In the genomic region with DNA sequence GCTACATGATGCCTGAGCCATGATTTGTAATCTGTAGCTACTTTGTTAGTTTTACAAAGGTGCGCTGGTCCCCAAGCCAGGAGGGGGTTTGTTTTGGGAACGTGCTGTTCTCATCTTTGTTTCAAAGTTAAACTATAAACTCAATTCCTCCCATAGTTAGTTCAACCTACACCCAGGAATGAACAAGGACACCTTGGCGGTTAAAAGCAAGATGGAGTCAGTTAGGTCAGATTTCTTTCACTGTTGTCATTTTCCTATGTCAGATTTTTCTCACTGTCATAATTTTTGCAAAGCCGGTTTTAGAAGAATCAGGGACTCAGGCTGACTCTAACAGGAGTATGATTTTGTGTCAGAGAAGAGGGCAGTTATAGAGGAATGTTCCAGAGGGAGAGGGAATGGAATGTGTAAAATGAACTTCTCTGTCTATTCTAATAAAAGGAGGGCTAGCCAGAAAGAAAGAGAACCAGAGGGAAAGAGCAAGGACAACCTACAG, we compare ENCODE assay signal across 1 cellular context.
TF ChIP-seq lines count a peak whose summit lies in the region.

No MANE protein-coding gene starts in this region.

TF ChIP-seq in K562, 482 proteins besides CTCF, POLR2A, EP300 and RAD21 (continued from another document and continues in another):
- TF ChIP-seq ZSCAN32 (CRISPR knock-in tag; IDR thresholded peaks at IDR 0.05) (peak; percentile 50; the same call in 1 of the 2 replicates), NR2F6 (CRISPR knock-in tag; IDR thresholded peaks at IDR 0.05) (0 out of 2 replicates have a peak, but pooled peaks have one; percentile 74), MXD1 (CRISPR knock-in tag; IDR thresholded peaks at IDR 0.05; ENCODE audit: borderline replicate concordance, poor library complexity, severe bottlenecking) (no peak), AFF1 (IDR thresholded peaks at IDR 0.05; ENCODE audit: low read depth in 1 of 2, partially characterized antibody in 2 of 2) (no peak), ZNF354B (CRISPR knock-in tag; IDR thresholded peaks at IDR 0.05) (peak; percentile 64; the same call in 1 of the 2 replicates), SIN3B (IDR thresholded peaks at IDR 0.05; ENCODE audit: low read depth) (no peak), TEAD2 (tag; IDR thresholded peaks at IDR 0.05) (peak; percentile 87), ZNF444 (CRISPR knock-in tag; IDR thresholded peaks at IDR 0.05) (peak; percentile 79; the same call in 1 of the 2 replicates), DPF2 (IDR thresholded peaks at IDR 0.05) (no peak), ELF2 (CRISPR knock-in tag; IDR thresholded peaks at IDR 0.05) (peak; percentile 76), HDAC6 (IDR thresholded peaks at IDR 0.05; ENCODE audit: low read depth, low read length) (no peak), NR4A1 (CRISPR knock-in tag; IDR thresholded peaks at IDR 0.05) (no peak), NR4A1 (tag; IDR thresholded peaks at IDR 0.05) (peak; percentile 98), SETDB1 (IDR thresholded peaks at IDR 0.05; ENCODE audit: low read length) (no peak), ZNF398 (CRISPR knock-in tag; IDR thresholded peaks at IDR 0.05) (peak; percentile 72; the same call in 1 of the 2 replicates), SMARCA4 (IDR thresholded peaks at IDR 0.05) (no peak), ZBED1 (IDR thresholded peaks at IDR 0.05) (no peak), ZKSCAN8 (CRISPR knock-in tag; IDR thresholded peaks at IDR 0.05) (peak; percentile 77), HMGXB4 (CRISPR knock-in tag; IDR thresholded peaks at IDR 0.05) (no peak), ZNF511 (CRISPR knock-in tag; IDR thresholded peaks at IDR 0.05) (no peak), ZNF668 (CRISPR knock-in tag; IDR thresholded peaks at IDR 0.05) (peak; percentile 90), E4F1 (CRISPR knock-in tag; IDR thresholded peaks at IDR 0.05; ENCODE audit: borderline replicate concordance) (peak; percentile 69; the same call in 1 of the 2 replicates), FOXJ3 (CRISPR knock-in tag; IDR thresholded peaks at IDR 0.05) (no peak), ZNF583 (CRISPR knock-in tag; IDR thresholded peaks at IDR 0.05) (peak; percentile 97), NFE2L1 (tag; IDR thresholded peaks at IDR 0.05; ENCODE audit: borderline replicate concordance, low read depth) (peak; percentile 59; the same call in 1 of the 2 replicates), RAD51 (IDR thresholded peaks at IDR 0.05; ENCODE audit: borderline replicate concordance, low read depth) (no peak), SMARCE1 (IDR thresholded peaks at IDR 0.05) (no peak), ERF (CRISPR knock-in tag; IDR thresholded peaks at IDR 0.05) (peak; percentile 42; the same call in 1 of the 2 replicates), JUNB (CRISPR knock-in tag; conservative IDR thresholded peaks at IDR 0.05) (no peak), XRCC3 (IDR thresholded peaks at IDR 0.05) (no peak), JUND (IDR thresholded peaks at IDR 0.05; ENCODE audit: borderline replicate concordance, low read depth, low read length) (no peak), JUND (tag; IDR thresholded peaks at IDR 0.05; ENCODE audit: borderline replicate concordance, low read depth, low read length) (peak; percentile 51; the same call in 1 of the 3 replicates), CAMTA2 (CRISPR knock-in tag; conservative IDR thresholded peaks at IDR 0.05) (no peak), FOXP1 (CRISPR knock-in tag; IDR thresholded peaks at IDR 0.05) (no peak; the same call in 1 of the 2 replicates), DMBX1 (CRISPR knock-in tag; IDR thresholded peaks at IDR 0.05; ENCODE audit: borderline replicate concordance) (peak; percentile 99), ZNF830 (CRISPR knock-in tag; IDR thresholded peaks at IDR 0.05) (peak; percentile 64; the same call in 1 of the 2 replicates), TCFL5 (CRISPR knock-in tag; conservative IDR thresholded peaks at IDR 0.05) (peak; percentile 90), CBX8 (IDR thresholded peaks at IDR 0.05; ENCODE audit: borderline replicate concordance, extremely low read depth, low read depth, low read length, poor library complexity, severe bottlenecking) (no peak), TSC22D4 (tag; IDR thresholded peaks at IDR 0.05) (no peak), ZNF512 (tag; IDR thresholded peaks at IDR 0.05) (peak; percentile 38; the same call in 1 of the 2 replicates), GATAD2A (IDR thresholded peaks at IDR 0.05) (no peak), ZC3H8 (IDR thresholded peaks at IDR 0.05) (no peak), CC2D1A (IDR thresholded peaks at IDR 0.05) (no peak), CXXC5 (CRISPR knock-in tag; IDR thresholded peaks at IDR 0.05) (peak; percentile 89), NR1H2 (CRISPR knock-in tag; IDR thresholded peaks at IDR 0.05) (no peak), SMAD4 (CRISPR knock-in tag; conservative IDR thresholded peaks at IDR 0.05) (peak; percentile 97), SIX5 (IDR thresholded peaks at IDR 0.05; ENCODE audit: borderline replicate concordance in 1 of 2, insufficient read depth in 1 of 2, low read depth in 1 of 2, low read length in 2 of 2) (no peak), ZNF79 (CRISPR knock-in tag; IDR thresholded peaks at IDR 0.05; ENCODE audit: low read depth) (peak; percentile 91), GTF2E2 (tag; IDR thresholded peaks at IDR 0.05) (no peak), ZNF589 (CRISPR knock-in tag; IDR thresholded peaks at IDR 0.05; ENCODE audit: low read depth) (peak; percentile 91), ZNF584 (CRISPR knock-in tag; IDR thresholded peaks at IDR 0.05; ENCODE audit: low read depth) (peak; percentile 94), ZEB2 (IDR thresholded peaks at IDR 0.05) (no peak), TFE3 (CRISPR knock-in tag; IDR thresholded peaks at IDR 0.05) (peak; percentile 19; the same call in 1 of the 2 replicates), ZNF347 (CRISPR knock-in tag; IDR thresholded peaks at IDR 0.05; ENCODE audit: low read depth) (0 out of 2 replicates have a peak, but pooled peaks have one; percentile 81), TCF7L2 (IDR thresholded peaks at IDR 0.05; ENCODE audit: low read depth, low read length) (no peak)
- TF ChIP-seq, protein P1, sequence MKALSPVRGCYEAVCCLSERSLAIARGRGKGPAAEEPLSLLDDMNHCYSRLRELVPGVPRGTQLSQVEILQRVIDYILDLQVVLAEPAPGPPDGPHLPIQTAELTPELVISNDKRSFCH (CRISPR knock-in tag; IDR thresholded peaks at IDR 0.05): peak; percentile 74; the same call in 1 of the 2 replicates
- TF ChIP-seq, protein P1 (tag; IDR thresholded peaks at IDR 0.05): peak; percentile 98
